ENCODE assay signal across 1 cellular context in the genomic region with DNA sequence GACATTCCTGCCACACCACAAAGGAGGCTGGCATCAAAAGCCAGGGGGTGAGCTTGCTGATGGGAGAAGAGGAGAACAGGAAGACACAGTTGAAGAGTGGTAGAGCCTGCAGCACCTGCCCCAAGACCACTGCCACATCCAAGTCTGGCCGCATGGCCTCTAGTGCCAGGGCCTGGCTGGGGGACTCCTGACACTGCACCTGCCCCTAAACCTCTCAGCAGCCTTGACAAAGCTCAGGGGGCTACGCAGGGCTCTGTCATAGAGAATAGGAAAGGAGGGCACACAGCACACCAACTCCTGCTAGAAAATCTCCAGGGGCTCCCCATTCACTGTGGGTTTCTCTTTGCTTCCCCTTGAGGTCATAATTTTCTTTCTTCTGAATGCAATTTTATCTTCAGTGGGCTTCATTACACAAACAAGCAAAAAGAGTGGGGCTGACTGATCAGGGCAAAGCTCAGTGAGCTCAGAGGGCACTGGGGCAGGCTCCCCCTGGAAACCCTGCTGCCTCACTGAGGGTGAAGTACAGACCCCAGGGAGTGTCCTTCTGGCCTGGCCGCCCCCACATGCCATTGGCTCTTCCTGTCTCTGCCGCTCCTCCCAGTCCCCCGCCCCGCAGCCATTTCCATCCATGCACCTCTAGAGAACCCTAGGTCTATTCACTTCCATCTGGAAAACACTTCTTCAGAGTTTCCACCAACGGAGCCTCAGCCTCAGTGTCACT.
TF ChIP-seq lines count a peak whose summit lies in the region.

No MANE protein-coding gene starts in this region.

TF ChIP-seq in GM12878, 131 proteins besides CTCF, POLR2A, EP300 and RAD21 (continued from another document and continues in another):
- TF ChIP-seq TAF1 (IDR thresholded peaks at IDR 0.05; ENCODE audit: borderline replicate concordance, low read depth, low read length): peak; percentile 70
- no peak for TF ChIP-seq CEBPZ (IDR thresholded peaks at IDR 0.05; ENCODE audit: low read depth, low read length)
- peak; percentile 81 for TF ChIP-seq YY1 (IDR thresholded peaks at IDR 0.05; ENCODE audit: low read depth, low read length)
- TF ChIP-seq MEF2A (IDR thresholded peaks at IDR 0.05; ENCODE audit: insufficient read depth, low read depth, low read length): no peak
- no peak for TF ChIP-seq RUNX3 (IDR thresholded peaks at IDR 0.05; ENCODE audit: low read length)
- TF ChIP-seq ZNF24 (IDR thresholded peaks at IDR 0.05): no peak
- no peak for TF ChIP-seq HSF1 (IDR thresholded peaks at IDR 0.05; ENCODE audit: low read depth, low read length)
- TF ChIP-seq RFX5 (IDR thresholded peaks at IDR 0.05; ENCODE audit: low read depth, low read length): no peak
- TF ChIP-seq SMAD1 (IDR thresholded peaks at IDR 0.05; ENCODE audit: low read depth, partially characterized antibody): no peak
- TF ChIP-seq ZBED1 (IDR thresholded peaks at IDR 0.05; ENCODE audit: borderline replicate concordance): no peak; the same call in 1 of the 2 replicates
- TF ChIP-seq SMAD5 (IDR thresholded peaks at IDR 0.05; ENCODE audit: low read depth): peak; percentile 64
- TF ChIP-seq CHD4 (IDR thresholded peaks at IDR 0.05): 0 out of 2 replicates have a peak, but pooled peaks have one; percentile 62
- peak; percentile 23; the same call in 1 of the 2 replicates for TF ChIP-seq ATF7 (IDR thresholded peaks at IDR 0.05; ENCODE audit: low read depth)
- peak; percentile 50 for TF ChIP-seq NR2F1 (conservative IDR thresholded peaks at IDR 0.05)
- TF ChIP-seq, protein P1, sequence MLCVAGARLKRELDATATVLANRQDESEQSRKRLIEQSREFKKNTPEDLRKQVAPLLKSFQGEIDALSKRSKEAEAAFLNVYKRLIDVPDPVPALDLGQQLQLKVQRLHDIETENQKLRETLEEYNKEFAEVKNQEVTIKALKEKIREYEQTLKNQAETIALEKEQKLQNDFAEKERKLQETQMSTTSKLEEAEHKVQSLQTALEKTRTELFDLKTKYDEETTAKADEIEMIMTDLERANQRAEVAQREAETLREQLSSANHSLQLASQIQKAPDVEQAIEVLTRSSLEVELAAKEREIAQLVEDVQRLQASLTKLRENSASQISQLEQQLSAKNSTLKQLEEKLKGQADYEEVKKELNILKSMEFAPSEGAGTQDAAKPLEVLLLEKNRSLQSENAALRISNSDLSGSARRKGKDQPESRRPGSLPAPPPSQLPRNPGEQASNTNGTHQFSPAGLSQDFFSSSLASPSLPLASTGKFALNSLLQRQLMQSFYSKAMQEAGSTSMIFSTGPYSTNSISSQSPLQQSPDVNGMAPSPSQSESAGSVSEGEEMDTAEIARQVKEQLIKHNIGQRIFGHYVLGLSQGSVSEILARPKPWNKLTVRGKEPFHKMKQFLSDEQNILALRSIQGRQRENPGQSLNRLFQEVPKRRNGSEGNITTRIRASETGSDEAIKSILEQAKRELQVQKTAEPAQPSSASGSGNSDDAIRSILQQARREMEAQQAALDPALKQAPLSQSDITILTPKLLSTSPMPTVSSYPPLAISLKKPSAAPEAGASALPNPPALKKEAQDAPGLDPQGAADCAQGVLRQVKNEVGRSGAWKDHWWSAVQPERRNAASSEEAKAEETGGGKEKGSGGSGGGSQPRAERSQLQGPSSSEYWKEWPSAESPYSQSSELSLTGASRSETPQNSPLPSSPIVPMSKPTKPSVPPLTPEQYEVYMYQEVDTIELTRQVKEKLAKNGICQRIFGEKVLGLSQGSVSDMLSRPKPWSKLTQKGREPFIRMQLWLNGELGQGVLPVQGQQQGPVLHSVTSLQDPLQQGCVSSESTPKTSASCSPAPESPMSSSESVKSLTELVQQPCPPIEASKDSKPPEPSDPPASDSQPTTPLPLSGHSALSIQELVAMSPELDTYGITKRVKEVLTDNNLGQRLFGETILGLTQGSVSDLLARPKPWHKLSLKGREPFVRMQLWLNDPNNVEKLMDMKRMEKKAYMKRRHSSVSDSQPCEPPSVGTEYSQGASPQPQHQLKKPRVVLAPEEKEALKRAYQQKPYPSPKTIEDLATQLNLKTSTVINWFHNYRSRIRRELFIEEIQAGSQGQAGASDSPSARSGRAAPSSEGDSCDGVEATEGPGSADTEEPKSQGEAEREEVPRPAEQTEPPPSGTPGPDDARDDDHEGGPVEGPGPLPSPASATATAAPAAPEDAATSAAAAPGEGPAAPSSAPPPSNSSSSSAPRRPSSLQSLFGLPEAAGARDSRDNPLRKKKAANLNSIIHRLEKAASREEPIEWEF (IDR thresholded peaks at IDR 0.05; ENCODE audit: insufficient replicate concordance, low read depth, low read length): no peak
- TF ChIP-seq PAX8 (IDR thresholded peaks at IDR 0.05): no peak
- TF ChIP-seq, protein P2, sequence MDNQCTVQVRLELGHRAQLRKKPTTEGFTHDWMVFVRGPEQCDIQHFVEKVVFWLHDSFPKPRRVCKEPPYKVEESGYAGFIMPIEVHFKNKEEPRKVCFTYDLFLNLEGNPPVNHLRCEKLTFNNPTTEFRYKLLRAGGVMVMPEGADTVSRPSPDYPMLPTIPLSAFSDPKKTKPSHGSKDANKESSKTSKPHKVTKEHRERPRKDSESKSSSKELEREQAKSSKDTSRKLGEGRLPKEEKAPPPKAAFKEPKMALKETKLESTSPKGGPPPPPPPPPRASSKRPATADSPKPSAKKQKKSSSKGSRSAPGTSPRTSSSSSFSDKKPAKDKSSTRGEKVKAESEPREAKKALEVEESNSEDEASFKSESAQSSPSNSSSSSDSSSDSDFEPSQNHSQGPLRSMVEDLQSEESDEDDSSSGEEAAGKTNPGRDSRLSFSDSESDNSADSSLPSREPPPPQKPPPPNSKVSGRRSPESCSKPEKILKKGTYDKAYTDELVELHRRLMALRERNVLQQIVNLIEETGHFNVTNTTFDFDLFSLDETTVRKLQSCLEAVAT (IDR thresholded peaks at IDR 0.05): no peak; the same call in 1 of the 2 replicates
- no peak for TF ChIP-seq ELK1 (IDR thresholded peaks at IDR 0.05; ENCODE audit: low read depth, low read length)
- peak; percentile 10; the same call in 1 of the 2 replicates for TF ChIP-seq IKZF1 (conservative IDR thresholded peaks at IDR 0.05)
- no peak for TF ChIP-seq NR2C2 (IDR thresholded peaks at IDR 0.05; ENCODE audit: borderline replicate concordance, control insufficient read depth, insufficient read length, low read depth)
- no peak for TF ChIP-seq NBN (IDR thresholded peaks at IDR 0.05)
- no peak for TF ChIP-seq SUPT20H (IDR thresholded peaks at IDR 0.05; ENCODE audit: borderline replicate concordance, control insufficient read depth, low read depth, low read length)
- peak; percentile 83 for TF ChIP-seq POLR2AphosphoS5 (IDR thresholded peaks at IDR 0.05; ENCODE audit: low read length)
- TF ChIP-seq PML (IDR thresholded peaks at IDR 0.05; ENCODE audit: low read length): no peak
- TF ChIP-seq, protein P3, sequence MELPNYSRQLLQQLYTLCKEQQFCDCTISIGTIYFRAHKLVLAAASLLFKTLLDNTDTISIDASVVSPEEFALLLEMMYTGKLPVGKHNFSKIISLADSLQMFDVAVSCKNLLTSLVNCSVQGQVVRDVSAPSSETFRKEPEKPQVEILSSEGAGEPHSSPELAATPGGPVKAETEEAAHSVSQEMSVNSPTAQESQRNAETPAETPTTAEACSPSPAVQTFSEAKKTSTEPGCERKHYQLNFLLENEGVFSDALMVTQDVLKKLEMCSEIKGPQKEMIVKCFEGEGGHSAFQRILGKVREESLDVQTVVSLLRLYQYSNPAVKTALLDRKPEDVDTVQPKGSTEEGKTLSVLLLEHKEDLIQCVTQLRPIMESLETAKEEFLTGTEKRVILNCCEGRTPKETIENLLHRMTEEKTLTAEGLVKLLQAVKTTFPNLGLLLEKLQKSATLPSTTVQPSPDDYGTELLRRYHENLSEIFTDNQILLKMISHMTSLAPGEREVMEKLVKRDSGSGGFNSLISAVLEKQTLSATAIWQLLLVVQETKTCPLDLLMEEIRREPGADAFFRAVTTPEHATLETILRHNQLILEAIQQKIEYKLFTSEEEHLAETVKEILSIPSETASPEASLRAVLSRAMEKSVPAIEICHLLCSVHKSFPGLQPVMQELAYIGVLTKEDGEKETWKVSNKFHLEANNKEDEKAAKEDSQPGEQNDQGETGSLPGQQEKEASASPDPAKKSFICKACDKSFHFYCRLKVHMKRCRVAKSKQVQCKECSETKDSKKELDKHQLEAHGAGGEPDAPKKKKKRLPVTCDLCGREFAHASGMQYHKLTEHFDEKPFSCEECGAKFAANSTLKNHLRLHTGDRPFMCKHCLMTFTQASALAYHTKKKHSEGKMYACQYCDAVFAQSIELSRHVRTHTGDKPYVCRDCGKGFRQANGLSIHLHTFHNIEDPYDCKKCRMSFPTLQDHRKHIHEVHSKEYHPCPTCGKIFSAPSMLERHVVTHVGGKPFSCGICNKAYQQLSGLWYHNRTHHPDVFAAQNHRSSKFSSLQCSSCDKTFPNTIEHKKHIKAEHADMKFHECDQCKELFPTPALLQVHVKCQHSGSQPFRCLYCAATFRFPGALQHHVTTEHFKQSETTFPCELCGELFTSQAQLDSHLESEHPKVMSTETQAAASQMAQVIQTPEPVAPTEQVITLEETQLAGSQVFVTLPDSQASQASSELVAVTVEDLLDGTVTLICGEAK (IDR thresholded peaks at IDR 0.05; ENCODE audit: borderline replicate concordance): no peak
- no peak for TF ChIP-seq MYC (IDR thresholded peaks at IDR 0.05; ENCODE audit: insufficient read depth, insufficient read length, insufficient replicate concordance, low read length, severe bottlenecking)
- no peak for TF ChIP-seq WRNIP1 (IDR thresholded peaks at IDR 0.05; ENCODE audit: borderline replicate concordance, low read depth, low read length)
- peak in 1 of 2 experiments; percentile 85; a peak in 2 of 3 replicates for TF ChIP-seq EGR1 (IDR thresholded peaks at IDR 0.05; ENCODE audit: borderline replicate concordance in 1 of 2, low read depth in 2 of 2, low read length in 2 of 2)
- TF ChIP-seq BCL11A (IDR thresholded peaks at IDR 0.05; ENCODE audit: low read depth, low read length): no peak
- TF ChIP-seq, protein P4, sequence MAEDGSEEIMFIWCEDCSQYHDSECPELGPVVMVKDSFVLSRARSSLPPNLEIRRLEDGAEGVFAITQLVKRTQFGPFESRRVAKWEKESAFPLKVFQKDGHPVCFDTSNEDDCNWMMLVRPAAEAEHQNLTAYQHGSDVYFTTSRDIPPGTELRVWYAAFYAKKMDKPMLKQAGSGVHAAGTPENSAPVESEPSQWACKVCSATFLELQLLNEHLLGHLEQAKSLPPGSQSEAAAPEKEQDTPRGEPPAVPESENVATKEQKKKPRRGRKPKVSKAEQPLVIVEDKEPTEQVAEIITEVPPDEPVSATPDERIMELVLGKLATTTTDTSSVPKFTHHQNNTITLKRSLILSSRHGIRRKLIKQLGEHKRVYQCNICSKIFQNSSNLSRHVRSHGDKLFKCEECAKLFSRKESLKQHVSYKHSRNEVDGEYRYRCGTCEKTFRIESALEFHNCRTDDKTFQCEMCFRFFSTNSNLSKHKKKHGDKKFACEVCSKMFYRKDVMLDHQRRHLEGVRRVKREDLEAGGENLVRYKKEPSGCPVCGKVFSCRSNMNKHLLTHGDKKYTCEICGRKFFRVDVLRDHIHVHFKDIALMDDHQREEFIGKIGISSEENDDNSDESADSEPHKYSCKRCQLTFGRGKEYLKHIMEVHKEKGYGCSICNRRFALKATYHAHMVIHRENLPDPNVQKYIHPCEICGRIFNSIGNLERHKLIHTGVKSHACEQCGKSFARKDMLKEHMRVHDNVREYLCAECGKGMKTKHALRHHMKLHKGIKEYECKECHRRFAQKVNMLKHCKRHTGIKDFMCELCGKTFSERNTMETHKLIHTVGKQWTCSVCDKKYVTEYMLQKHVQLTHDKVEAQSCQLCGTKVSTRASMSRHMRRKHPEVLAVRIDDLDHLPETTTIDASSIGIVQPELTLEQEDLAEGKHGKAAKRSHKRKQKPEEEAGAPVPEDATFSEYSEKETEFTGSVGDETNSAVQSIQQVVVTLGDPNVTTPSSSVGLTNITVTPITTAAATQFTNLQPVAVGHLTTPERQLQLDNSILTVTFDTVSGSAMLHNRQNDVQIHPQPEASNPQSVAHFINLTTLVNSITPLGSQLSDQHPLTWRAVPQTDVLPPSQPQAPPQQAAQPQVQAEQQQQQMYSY (CRISPR knock-in tag; IDR thresholded peaks at IDR 0.05): no peak
- no peak; the same call in 1 of the 2 replicates for TF ChIP-seq SMARCA5 (IDR thresholded peaks at IDR 0.05)
- TF ChIP-seq ETV6 (conservative IDR thresholded peaks at IDR 0.05 in 1 of 2, IDR thresholded peaks at IDR 0.05 in 1 of 2; ENCODE audit: borderline replicate concordance in 1 of 2, low read depth in 1 of 2): peak in 1 of 2 experiments; percentile 36; a peak in 1 of 4 replicates
- no peak; the same call in 1 of the 2 replicates for TF ChIP-seq BACH1 (IDR thresholded peaks at IDR 0.05; ENCODE audit: borderline replicate concordance)
